ENCODE assay signal across 21 cellular contexts in genomic region chr15:38058596-38059075, GRCh38.
DNase-seq lines count a peak whose midpoint lies in the region; ATAC-seq and TF ChIP-seq lines count a peak whose summit lies in the region.
"Had no signal": no experiment of that assay in that cellular context is flagged by ENCODE, and none has a peak within 500 bp of the region (broad histone marks: within the 10 kb centered on the region; RNA-seq: fewer than 3 reads in every experiment).

No MANE protein-coding gene starts in this region.

- CTCF ChIA-PET in MCF 10A (lab: Yijun Ruan, JAX): interaction anchor here (0.6 to 1.1 kb wide), 3 partner anchors 10 to 530 kb away, joined by 3 to 4 read pairs (median 3); no protein-coding TSS in a partner anchor
- CTCF ChIA-PET in mammary epithelial cell (lab: Charles Lee; ENCODE audit: low non-redundant PET): no interaction called here

- no peak overlapping the region for H3K4me3 ChIP-seq in mammary epithelial cell (replicated peaks in 1 of 3; ENCODE audit: insufficient read depth in 1 of 3, low read depth in 2 of 3, low read length in 3 of 3)
- H3K4me3 ChIP-seq: A549, upper lobe of left lung had no signal

- WGBS in mammary epithelial cell (ENCODE audit: low coverage, missing lambda C conversion rate): 86% methylated on average over 11 of the region's 11 CpGs

- H3K27ac Mint-ChIP-seq in MCF 10A (ENCODE audit: low read depth, unreplicated experiment): no peak overlapping the region
- peak overlapping the region; percentile 36 for H3K27ac Mint-ChIP-seq in activated naive CD8-positive, alpha-beta T cell treated with anti-CD3 and anti-CD28 coated beads, Interleukin-2, amount 50 U/mL, for 24 hours
- H3K27ac Mint-ChIP-seq: CD4-positive, alpha-beta T cell; memory B cell; natural killer cell treated with Interleukin-12 subunit alpha and Interleukin-12 subunit beta and Interleukin-15 and Interleukin-18, amount 100 ng/mL, for 72 hours had no signal

- peaks cover 13% of the 10 kb centered on the region for H3K4me1 Mint-ChIP-seq in MCF 10A (ENCODE audit: insufficient read depth, unreplicated experiment)
- peaks cover 32% of the 10 kb centered on the region for H3K4me1 Mint-ChIP-seq in activated naive CD8-positive, alpha-beta T cell treated with anti-CD3 and anti-CD28 coated beads, Interleukin-2, amount 50 U/mL, for 24 hours

- H3K4me2 ChIP-seq in mammary epithelial cell (ENCODE audit: insufficient read depth, low read depth, low read length): no peak overlapping the region
- H3K4me2 ChIP-seq: A549 had no signal

- peaks cover 6% of the 10 kb centered on the region for H3K4me1 ChIP-seq in mammary epithelial cell (ENCODE audit: insufficient read depth, low read length)
- H3K4me1 ChIP-seq: A549, upper lobe of left lung had no signal

- no TSS peak for BruUV-seq in MCF 10A (replicated peaks; lab: Mats Ljungman, UMichigan)
- no TSS peak for BruUV-seq in mammary epithelial cell (replicated peaks; lab: Mats Ljungman, UMichigan)

- no peaks in the 10 kb centered on the region for H3K36me3 Mint-ChIP-seq in MCF 10A (ENCODE audit: insufficient read depth, unreplicated experiment)
- H3K36me3 Mint-ChIP-seq in activated naive CD8-positive, alpha-beta T cell treated with anti-CD3 and anti-CD28 coated beads, Interleukin-2, amount 50 U/mL, for 24 hours (ENCODE audit: low read depth): no peaks in the 10 kb centered on the region
- H3K36me3 Mint-ChIP-seq: memory B cell; natural killer cell treated with Interleukin-12 subunit alpha and Interleukin-12 subunit beta and Interleukin-15 and Interleukin-18, amount 100 ng/mL, for 72 hours had no signal

- H2AFZ ChIP-seq in mammary epithelial cell (ENCODE audit: low read depth, low read length): no peak overlapping the region

- DNase-seq in MCF 10A (ENCODE audit: unreplicated experiment) (peak; percentile 6), mammary epithelial cell (no peak), iPS-NIHi7 (ENCODE audit: extremely low spot score) (peak; percentile 38), DMS153 (lab: John Stamatoyannopoulos, UW) (no peak), iPS-NIHi11 (ENCODE audit: low spot score) (no peak)
- no peak for DNase-seq in activated naive CD8-positive, alpha-beta T cell treated with anti-CD3 and anti-CD28 coated beads, Interleukin-2, amount 50 U/mL, for 24 hours
- DNase-seq in activated naive CD4-positive, alpha-beta T cell (lab: John Stamatoyannopoulos, UW): no peak
- DNase-seq: activated CD4-positive, alpha-beta T cell treated with anti-CD3 and anti-CD28 coated beads for 1 hour; activated effector memory CD4-positive, alpha-beta T cell treated with Interleukin-2 at 50 U/mL for 16 hours; aorta; CD4-positive, alpha-beta T cell; NCI-H1092; NCI-H2081 treated with DMSO at 0.1 percent for 48 hours; NCI-H510A treated with DMSO at 0.1 percent for 48 hours; SHP77 treated with DMSO at 0.1 percent for 48 hours; stimulated activated naive CD4-positive, alpha-beta T cell treated with Interleukin-2 at 50 U/mL for 16 hours; upper lobe of left lung had no signal

- no peak overlapping the region for H3K4me3 Mint-ChIP-seq in MCF 10A (ENCODE audit: unreplicated experiment)
- no peak overlapping the region for H3K4me3 Mint-ChIP-seq in activated naive CD8-positive, alpha-beta T cell treated with anti-CD3 and anti-CD28 coated beads, Interleukin-2, amount 50 U/mL, for 24 hours
- H3K4me3 Mint-ChIP-seq: CD4-positive, alpha-beta T cell; memory B cell; natural killer cell treated with Interleukin-12 subunit alpha and Interleukin-12 subunit beta and Interleukin-15 and Interleukin-18, amount 100 ng/mL, for 72 hours had no signal

- no peaks in the 10 kb centered on the region for H3K9me3 ChIP-seq in mammary epithelial cell (replicated peaks; ENCODE audit: insufficient read depth, low read length)
- H3K9me3 ChIP-seq: A549, upper lobe of left lung had no signal

- H3K36me3 ChIP-seq in mammary epithelial cell (ENCODE audit: insufficient read depth, low read length): no peaks in the 10 kb centered on the region
- H3K36me3 ChIP-seq: upper lobe of left lung had no signal

- no peaks in the 10 kb centered on the region for H3K9me3 Mint-ChIP-seq in MCF 10A (ENCODE audit: unreplicated experiment)
- no peaks in the 10 kb centered on the region for H3K9me3 Mint-ChIP-seq in activated naive CD8-positive, alpha-beta T cell treated with anti-CD3 and anti-CD28 coated beads, Interleukin-2, amount 50 U/mL, for 24 hours
- H3K9me3 Mint-ChIP-seq: CD4-positive, alpha-beta T cell; memory B cell; natural killer cell treated with Interleukin-12 subunit alpha and Interleukin-12 subunit beta and Interleukin-15 and Interleukin-18, amount 100 ng/mL, for 72 hours had no signal

- POLR2A ChIA-PET in MCF 10A (lab: Yijun Ruan, JAX): interaction anchor here (0.7 to 1.0 kb wide), 2 partner anchors 10 to 29 kb away, joined by 3 read pairs; no protein-coding TSS in a partner anchor

- TF ChIP-seq CTCF in MCF 10A (IDR thresholded peaks at IDR 0.05; ENCODE audit: unreplicated experiment) (no peak), mammary epithelial cell (conservative IDR thresholded peaks at IDR 0.05 in 1 of 2, IDR thresholded peaks at IDR 0.05 in 1 of 2; ENCODE audit: extremely low read depth in 1 of 2, insufficient read depth in 1 of 2, low read depth in 1 of 2, low read length in 2 of 2) (no peak)

- H3K27ac ChIP-seq in mammary epithelial cell (ENCODE audit: insufficient read depth, low read depth, low read length): no peak overlapping the region
- H3K27ac ChIP-seq: A549, upper lobe of left lung had no signal

- no peaks in the 10 kb centered on the region for H4K20me1 ChIP-seq in mammary epithelial cell (ENCODE audit: insufficient read depth, low read length)

- no peaks in the 10 kb centered on the region for H3K27me3 Mint-ChIP-seq in MCF 10A (ENCODE audit: insufficient read depth, unreplicated experiment)
- peaks cover 27% of the 10 kb centered on the region for H3K27me3 Mint-ChIP-seq in activated naive CD8-positive, alpha-beta T cell treated with anti-CD3 and anti-CD28 coated beads, Interleukin-2, amount 50 U/mL, for 24 hours

- in situ Hi-C loops in mammary epithelial cell (cut with MboI; ENCODE audit: low sequenced_read_pairs in 2 of 2): no loop called here

- peak; percentile 65 for ATAC-seq in activated naive CD8-positive, alpha-beta T cell treated with anti-CD3 and anti-CD28 coated beads, Interleukin-2, amount 50 U/mL, for 24 hours
- ATAC-seq in SK-N-SH treated with all-trans-retinoic acid at 6 μM for 48 hours: no peak; the same call in 2 of the 3 replicates
- ATAC-seq: A549; natural killer cell treated with Interleukin-12 subunit alpha and Interleukin-12 subunit beta and Interleukin-15 and Interleukin-18, amount 100 ng/mL, for 72 hours had no signal

- no peak overlapping the region for H3K9ac ChIP-seq in mammary epithelial cell (ENCODE audit: insufficient read depth, low read length)

- H3K27me3 ChIP-seq in mammary epithelial cell (ENCODE audit: insufficient read depth, low read length): no peaks in the 10 kb centered on the region
- H3K27me3 ChIP-seq: upper lobe of left lung had no signal

- dilution Hi-C loops in mammary epithelial cell (cut with HindIII; ENCODE audit: low sequenced_read_pairs): no loop called here

- intact Hi-C loops in MCF 10A (cut with micrococcal nuclease) (no loop called here), mammary epithelial cell (cut with micrococcal nuclease) (no loop called here)

- no peaks in the 10 kb centered on the region for H3K79me2 ChIP-seq in mammary epithelial cell (ENCODE audit: insufficient read depth, low read length)

TF ChIP-seq in SK-N-SH treated with all-trans-retinoic acid at 6 μM for 48 hours, 23 proteins besides CTCF, POLR2A, EP300 and RAD21:
- TF ChIP-seq ZC3H10 (CRISPR knock-in tag; IDR thresholded peaks at IDR 0.05) (no peak), GLIS3 (CRISPR knock-in tag; IDR thresholded peaks at IDR 0.05) (no peak), PPARA (CRISPR knock-in tag; IDR thresholded peaks at IDR 0.05; ENCODE audit: borderline replicate concordance) (no peak)

Comparison
In these comparisons a context has a peak if more than half of its experiments do, and no peak if none do; other contexts are left out.
1. DNase-seq: peak in MCF 10A (single experiment) and iPS-NIHi7 (single experiment); none in mammary epithelial cell (single experiment), activated naive CD8-positive, alpha-beta T cell treated with anti-CD3 and anti-CD28 coated beads, Interleukin-2, amount 50 U/mL, for 24 hours (single experiment), activated naive CD4-positive, alpha-beta T cell (0 of 4), DMS153 (single experiment) and iPS-NIHi11 (single experiment).